ENCODE assay signal across 25 cellular contexts in the genomic region with DNA sequence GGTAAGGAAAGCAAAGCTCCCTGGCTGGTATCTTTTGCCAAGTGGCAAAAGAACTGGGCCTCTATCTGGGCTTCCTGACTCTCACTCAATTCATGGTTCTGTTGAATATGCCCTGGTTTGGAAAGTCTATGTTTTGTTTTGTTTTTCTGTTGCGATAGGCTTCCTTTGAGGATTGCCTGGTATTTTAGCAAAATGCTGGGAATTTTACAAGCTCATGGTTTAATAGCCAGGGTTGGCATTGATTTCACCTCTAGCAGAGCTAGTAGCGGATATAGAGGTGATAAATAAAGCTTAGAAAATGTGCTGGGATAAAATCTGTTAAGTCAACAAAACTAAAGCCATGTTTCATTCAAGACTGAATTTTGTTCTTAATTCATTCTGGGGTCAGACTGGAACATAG.
"Had no signal": no experiment of that assay in that cellular context is flagged by ENCODE, and none has a peak within 500 bp of the region (broad histone marks: within the 10 kb centered on the region; RNA-seq: fewer than 3 reads in every experiment).

No MANE protein-coding gene starts in this region.

- H3K27me3 ChIP-seq: colonic mucosa, neutrophil, pancreas, right lobe of liver, transverse colon, vagina had no signal

- H3K4me3 ChIP-seq: colonic mucosa, lung, mucosa of descending colon, pancreas, right lobe of liver, thoracic aorta, transverse colon, vagina had no signal

- H3K9me3 ChIP-seq: colonic mucosa, mucosa of descending colon, neutrophil, pancreas, right lobe of liver, thoracic aorta, transverse colon, vagina had no signal

- H3K4me1 ChIP-seq: colonic mucosa, right lobe of liver, transverse colon, vagina had no signal

- DNase-seq: colonic mucosa; dermis blood vessel endothelial cell; effector memory CD4-positive, alpha-beta T cell; erythroblast; hypothalamus; immature natural killer cell; islet precursor cell; left ventricle myocardium superior; mucosa of descending colon; naive B cell; pancreas; right lobe of liver; stimulated activated CD4-positive, alpha-beta T cell treated with anti-CD3 and anti-CD28 coated beads, Interleukin-15, amount 100 ng/mL, for 24 hours; stimulated activated CD4-positive, alpha-beta T cell treated with anti-CD3 and anti-CD28 coated beads, Interleukin-2, amount 100 ng/mL, for 48 hours; stimulated activated naive B cell treated with anti-CD40 and anti-IgM and Interleukin-4, amounts not matched to agents 10 μg/mL and 1 μg/mL and 100 μg/mL, for 72 hours; transverse colon had no signal

- H3K36me3 ChIP-seq: colonic mucosa, neutrophil, pancreas, right lobe of liver, thoracic aorta, transverse colon, vagina had no signal

- H3K36me3 Mint-ChIP-seq: immature natural killer cell; memory B cell; mesothelial cell of epicardium; naive B cell; natural killer cell treated with Interleukin-12 subunit alpha and Interleukin-12 subunit beta and Interleukin-15 and Interleukin-18, amount 100 ng/mL, for 72 hours; stimulated activated naive B cell treated with anti-CD40 and anti-IgM and Interleukin-4, amounts not matched to agents 10 μg/mL and 1 μg/mL and 100 μg/mL, for 72 hours had no signal

- H3K27me3 Mint-ChIP-seq: memory B cell; naive B cell; stimulated activated naive B cell treated with anti-CD40 and anti-IgM and Interleukin-4, amounts not matched to agents 10 μg/mL and 1 μg/mL and 100 μg/mL, for 72 hours had no signal

- H3K4me1 Mint-ChIP-seq: immature natural killer cell had no signal

- H3K4me3 Mint-ChIP-seq: immature natural killer cell; memory B cell; mesothelial cell of epicardium; naive B cell; natural killer cell treated with Interleukin-12 subunit alpha and Interleukin-12 subunit beta and Interleukin-15 and Interleukin-18, amount 100 ng/mL, for 72 hours; neural crest cell; stimulated activated naive B cell treated with anti-CD40 and anti-IgM and Interleukin-4, amounts not matched to agents 10 μg/mL and 1 μg/mL and 100 μg/mL, for 72 hours; stimulated activated naive CD8-positive, alpha-beta T cell treated with anti-CD3 and anti-CD28 coated beads, Interleukin-15, Interleukin-2, amounts not matched to agents 100 ng/mL and 50 ng/mL, for 24 hours had no signal

- H3K9me3 Mint-ChIP-seq: immature natural killer cell; memory B cell; mesothelial cell of epicardium; naive B cell; natural killer cell treated with Interleukin-12 subunit alpha and Interleukin-12 subunit beta and Interleukin-15 and Interleukin-18, amount 100 ng/mL, for 72 hours; stimulated activated naive B cell treated with anti-CD40 and anti-IgM and Interleukin-4, amounts not matched to agents 10 μg/mL and 1 μg/mL and 100 μg/mL, for 72 hours; stimulated activated naive CD8-positive, alpha-beta T cell treated with anti-CD3 and anti-CD28 coated beads, Interleukin-15, Interleukin-2, amounts not matched to agents 100 ng/mL and 50 ng/mL, for 24 hours had no signal

- H3K27ac Mint-ChIP-seq: immature natural killer cell; memory B cell; mesothelial cell of epicardium; natural killer cell treated with Interleukin-12 subunit alpha and Interleukin-12 subunit beta and Interleukin-15 and Interleukin-18, amount 100 ng/mL, for 72 hours; stimulated activated naive B cell treated with anti-CD40 and anti-IgM and Interleukin-4, amounts not matched to agents 10 μg/mL and 1 μg/mL and 100 μg/mL, for 72 hours; stimulated activated naive CD8-positive, alpha-beta T cell treated with anti-CD3 and anti-CD28 coated beads, Interleukin-15, Interleukin-2, amounts not matched to agents 100 ng/mL and 50 ng/mL, for 24 hours had no signal

- H3K27ac ChIP-seq: colonic mucosa, neutrophil, pancreas, right lobe of liver, thoracic aorta, transverse colon, vagina had no signal
